Comparison of ENCODE assay signal across 16 cellular contexts in the genomic region with DNA sequence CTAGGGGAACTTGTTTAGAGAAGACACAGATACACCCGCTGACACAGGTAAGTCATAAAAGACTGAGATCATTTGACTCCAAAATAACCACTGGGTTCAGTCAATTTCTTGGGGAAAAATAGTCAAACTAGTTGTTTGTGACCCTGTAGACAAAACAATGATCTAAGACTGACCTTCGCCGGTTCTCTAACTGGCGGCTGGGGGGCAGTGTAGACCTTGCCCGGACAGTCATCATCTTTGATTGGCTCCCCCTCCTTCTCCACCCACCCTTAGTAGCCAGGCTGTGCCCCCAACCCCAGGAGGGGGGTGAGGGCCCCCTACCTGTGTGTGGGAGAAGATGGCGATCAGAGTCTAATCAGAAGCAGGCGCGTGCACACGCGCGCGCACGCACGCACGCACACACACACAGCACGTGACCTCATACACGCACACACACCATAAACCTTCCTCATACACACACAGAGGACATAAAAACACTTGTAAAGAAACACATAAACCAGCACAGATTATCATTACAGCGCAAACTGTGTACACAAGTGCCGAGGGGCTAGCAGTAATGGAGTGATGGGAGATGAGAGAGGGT.
"Had no signal": no experiment of that assay in that cellular context is flagged by ENCODE, and none has a peak within 500 bp of the region (broad histone marks: within the 10 kb centered on the region; RNA-seq: fewer than 3 reads in every experiment).

No MANE protein-coding gene starts in this region.

- H3K4me1 ChIP-seq: psoas muscle, testis, upper lobe of right lung had no signal

- H3K9me3 Mint-ChIP-seq: activated CD4-positive, alpha-beta memory T cell treated with anti-CD3 and anti-CD28 coated beads for 36 hours; activated naive CD4-positive, alpha-beta T cell treated with anti-CD3 and anti-CD28 coated beads, Interleukin-2, amount 10 ng/mL, durations not matched to agents 7 days and 5 days; activated T-cell treated with anti-CD3 and anti-CD28 coated beads, Interleukin-2, amount 50 U/mL, for 24 hours; naive B cell; stimulated activated naive CD8-positive, alpha-beta T cell treated with anti-CD3 and anti-CD28 coated beads, Interleukin-15, Interleukin-2, amounts not matched to agents 100 ng/mL and 50 ng/mL, for 24 hours had no signal

- DNase-seq: activated CD4-positive, alpha-beta memory T cell treated with anti-CD3 and anti-CD28 coated beads for 36 hours; activated CD4-positive, alpha-beta T cell treated with anti-CD3 and anti-CD28 coated beads for 36 hours; activated naive CD4-positive, alpha-beta T cell treated with anti-CD3 and anti-CD28 coated beads, Interleukin-2, amount 10 ng/mL, durations not matched to agents 7 days and 5 days; activated T-cell treated with anti-CD3 and anti-CD28 coated beads, Interleukin-2, amount 50 U/mL, for 24 hours; erythroblast; islet precursor cell; left lung; mammary epithelial cell; naive B cell; psoas muscle; testis; upper lobe of right lung had no signal

- H3K27ac Mint-ChIP-seq: activated CD4-positive, alpha-beta memory T cell treated with anti-CD3 and anti-CD28 coated beads for 36 hours; activated CD4-positive, alpha-beta T cell treated with anti-CD3 and anti-CD28 coated beads for 36 hours; activated naive CD4-positive, alpha-beta T cell treated with anti-CD3 and anti-CD28 coated beads, Interleukin-2, amount 10 ng/mL, durations not matched to agents 7 days and 5 days; activated T-cell treated with anti-CD3 and anti-CD28 coated beads, Interleukin-2, amount 50 U/mL, for 24 hours; stimulated activated naive CD8-positive, alpha-beta T cell treated with anti-CD3 and anti-CD28 coated beads, Interleukin-15, Interleukin-2, amounts not matched to agents 100 ng/mL and 50 ng/mL, for 24 hours had no signal

- ATAC-seq: activated CD4-positive, alpha-beta T cell treated with anti-CD3 and anti-CD28 coated beads for 36 hours; gastroesophageal sphincter; left lung; psoas muscle; sciatic nerve; upper lobe of right lung had no signal

- H3K4me3 ChIP-seq: gastroesophageal sphincter, left lung, psoas muscle, testis, upper lobe of right lung had no signal

- H3K27me3 ChIP-seq: gastroesophageal sphincter, left lung, testis, upper lobe of right lung had no signal

- H3K4me3 Mint-ChIP-seq: activated CD4-positive, alpha-beta memory T cell treated with anti-CD3 and anti-CD28 coated beads for 36 hours; activated CD4-positive, alpha-beta T cell treated with anti-CD3 and anti-CD28 coated beads for 36 hours; activated naive CD4-positive, alpha-beta T cell treated with anti-CD3 and anti-CD28 coated beads, Interleukin-2, amount 10 ng/mL, durations not matched to agents 7 days and 5 days; activated T-cell treated with anti-CD3 and anti-CD28 coated beads, Interleukin-2, amount 50 U/mL, for 24 hours; stimulated activated naive CD8-positive, alpha-beta T cell treated with anti-CD3 and anti-CD28 coated beads, Interleukin-15, Interleukin-2, amounts not matched to agents 100 ng/mL and 50 ng/mL, for 24 hours had no signal

- FAIRE-seq: astrocyte had no signal

- H3K4me1 Mint-ChIP-seq: activated CD4-positive, alpha-beta T cell treated with anti-CD3 and anti-CD28 coated beads for 36 hours; activated naive CD4-positive, alpha-beta T cell treated with anti-CD3 and anti-CD28 coated beads, Interleukin-2, amount 10 ng/mL, durations not matched to agents 7 days and 5 days had no signal

- H3K27ac ChIP-seq: gastroesophageal sphincter, left lung, psoas muscle, testis, upper lobe of right lung had no signal

- H3K36me3 Mint-ChIP-seq: activated CD4-positive, alpha-beta memory T cell treated with anti-CD3 and anti-CD28 coated beads for 36 hours; activated naive CD4-positive, alpha-beta T cell treated with anti-CD3 and anti-CD28 coated beads, Interleukin-2, amount 10 ng/mL, durations not matched to agents 7 days and 5 days; naive B cell had no signal

- H3K36me3 ChIP-seq: gastroesophageal sphincter, upper lobe of right lung had no signal

- H3K9me3 ChIP-seq: gastroesophageal sphincter, left lung, psoas muscle, testis, upper lobe of right lung had no signal
